ENCODE assay signal across 16 cellular contexts in the genomic region with DNA sequence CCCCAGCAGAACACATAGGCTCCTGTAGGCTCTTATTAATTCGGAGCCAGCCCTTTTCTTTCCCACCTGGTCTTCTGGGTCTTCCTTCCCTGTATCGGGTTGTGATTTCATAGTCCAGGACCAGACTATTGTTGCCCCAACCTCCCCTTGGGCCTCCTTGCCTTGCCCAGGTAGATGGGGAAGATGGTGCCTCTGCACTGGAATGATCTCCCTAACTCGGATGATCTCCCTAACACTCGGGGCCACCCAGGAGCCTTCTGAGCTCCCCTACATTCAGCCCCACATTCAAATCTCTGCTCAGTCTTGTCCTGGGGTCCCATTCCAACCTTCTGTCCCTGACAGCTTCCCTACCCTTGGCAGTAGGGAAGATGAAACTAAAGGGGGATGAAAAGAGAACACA. TPM values are rescaled to one million over a fixed set of nuclear protein-coding genes. Genes with fewer than 3 reads are reported as not detected.
DNase-seq lines count a peak whose midpoint lies in the region; ATAC-seq and TF ChIP-seq lines count a peak whose summit lies in the region.
"Had no signal": no experiment of that assay in that cellular context is flagged by ENCODE, and none has a peak within 500 bp of the region (broad histone marks: within the 10 kb centered on the region; RNA-seq: fewer than 3 reads in every experiment).

No MANE protein-coding gene starts in this region.

- H3K27ac Mint-ChIP-seq in activated naive CD4-positive, alpha-beta T cell treated with anti-CD3 and anti-CD28 coated beads for 36 hours, result peak overlapping the region; percentile 91
- peak overlapping the region; percentile 94 for H3K27ac Mint-ChIP-seq in activated T-helper 17 cell treated with anti-CD3 and anti-CD28 coated beads, Interleukin-2, amount 50 U/mL, for 72 hours

- no peak overlapping the region for H3K4me3 ChIP-seq in lung
- H3K4me3 ChIP-seq in transverse colon, result no peak overlapping the region
- H3K4me3 ChIP-seq: GM12878 had no signal

- 96 to 98% methylated on average over 4 of the region's 4 CpGs for WGBS in lung, 2 donors
- 50 to 97% methylated on average over 2 to 4 of the region's 4 CpGs for WGBS in transverse colon (ENCODE audit: low coverage in 1 of 2), 2 donors

- no peak for TF ChIP-seq EP300 in transverse colon (IDR thresholded peaks at IDR 0.05; ENCODE audit: low read depth)

- H3K36me3 ChIP-seq in lung (ENCODE audit: control insufficient read depth in 2 of 2, insufficient read depth in 2 of 2, low read length in 2 of 2), result peaks cover 0 to under 1% of the 10 kb centered on the region in 2 donors
- H3K36me3 ChIP-seq in transverse colon, result no peaks in the 10 kb centered on the region

- no peak for DNase-seq in activated naive CD4-positive, alpha-beta T cell treated with anti-CD3 and anti-CD28 coated beads for 36 hours
- DNase-seq in activated naive CD4-positive, alpha-beta T cell treated with anti-CD3 and anti-CD28 coated beads, Interleukin-2, amount 50 U/mL, for 16 hours, result no peak
- DNase-seq in lung (ENCODE audit: low spot score), result peak; percentile 11
- DNase-seq in transverse colon, result peak; percentile 6
- DNase-seq in H4 (ENCODE audit: low spot score), result no peak
- no peak for DNase-seq in EL
- no peak for DNase-seq in UCSD-AML1 (lab: John Stamatoyannopoulos, UW; ENCODE audit: unreplicated experiment)
- DNase-seq: activated CD4-positive, alpha-beta T cell treated with anti-CD3 and anti-CD28 coated beads, Interleukin-2, amount 50 U/mL, for 4 hours; DND-41; glutamatergic neuron; Kasumi-1; nucleus accumbens had no signal

- no peak for ATAC-seq in activated T-helper 17 cell treated with anti-CD3 and anti-CD28 coated beads, Interleukin-2, amount 50 U/mL, for 72 hours (replicated peaks)
- no peak for ATAC-seq in lung (ENCODE audit: insufficient read depth, low FRiP score)
- ATAC-seq: GM12878, left lobe of liver, SK-N-SH treated with all-trans-retinoic acid at 6 μM for 48 hours had no signal

- H3K27me3 ChIP-seq in lung (ENCODE audit: control insufficient read depth, insufficient read depth) (no peaks in the 10 kb centered on the region), transverse colon (no peaks in the 10 kb centered on the region)

- H3K27ac ChIP-seq in lung (ENCODE audit: low read depth in 1 of 2, low read length in 1 of 2), result no peak overlapping the region
- H3K27ac ChIP-seq in transverse colon, result peak overlapping the region in 2 of 4 donors; percentile 6 to 98

- in situ Hi-C loops in transverse colon (cut with MboI; ENCODE audit: low pct_ligation_motif_present in 1 of 4, low pct_unique_long_range_greater_than_20kb in 1 of 4, low sequenced_read_pairs in 3 of 4), result loop anchor here in 3 of 4 donors (5.0 to 10.0 kb wide), 2 partner anchors 76 to 78 kb away; no protein-coding TSS in a partner anchor

- no peaks in the 10 kb centered on the region for H3K9me3 Mint-ChIP-seq in activated naive CD4-positive, alpha-beta T cell treated with anti-CD3 and anti-CD28 coated beads for 36 hours
- no peaks in the 10 kb centered on the region for H3K9me3 Mint-ChIP-seq in activated T-helper 17 cell treated with anti-CD3 and anti-CD28 coated beads, Interleukin-2, amount 50 U/mL, for 72 hours

- H3K27me3 Mint-ChIP-seq in activated naive CD4-positive, alpha-beta T cell treated with anti-CD3 and anti-CD28 coated beads for 36 hours (ENCODE audit: low read depth), result no peaks in the 10 kb centered on the region
- no peaks in the 10 kb centered on the region for H3K27me3 Mint-ChIP-seq in activated T-helper 17 cell treated with anti-CD3 and anti-CD28 coated beads, Interleukin-2, amount 50 U/mL, for 72 hours

- no peak overlapping the region for H3K4me3 Mint-ChIP-seq in activated naive CD4-positive, alpha-beta T cell treated with anti-CD3 and anti-CD28 coated beads for 36 hours
- peak overlapping the region; percentile 72 for H3K4me3 Mint-ChIP-seq in activated T-helper 17 cell treated with anti-CD3 and anti-CD28 coated beads, Interleukin-2, amount 50 U/mL, for 72 hours

- H3K4me1 ChIP-seq in lung (ENCODE audit: control insufficient read depth in 2 of 2, insufficient read depth in 2 of 2, low read length in 2 of 2), result peaks cover 19 to 29% of the 10 kb centered on the region in 2 donors
- peaks cover 40 to 55% (median 47%) of the 10 kb centered on the region in 4 donors for H3K4me1 ChIP-seq in transverse colon

- no peaks in the 10 kb centered on the region for H3K9me3 ChIP-seq in lung (ENCODE audit: control insufficient read depth in 2 of 2, insufficient read depth in 1 of 2, low read length in 1 of 2)
- no peaks in the 10 kb centered on the region for H3K9me3 ChIP-seq in transverse colon

- peaks cover 18% of the 10 kb centered on the region for H3K36me3 Mint-ChIP-seq in activated naive CD4-positive, alpha-beta T cell treated with anti-CD3 and anti-CD28 coated beads for 36 hours (ENCODE audit: low read depth)
- H3K36me3 Mint-ChIP-seq in activated T-helper 17 cell treated with anti-CD3 and anti-CD28 coated beads, Interleukin-2, amount 50 U/mL, for 72 hours (ENCODE audit: low read depth), result peaks cover 32% of the 10 kb centered on the region

- CTCF ChIA-PET in activated naive CD4-positive, alpha-beta T cell treated with anti-CD3 and anti-CD28 coated beads for 36 hours (lab: Charles Lee), result interaction anchor here (0.7 to 10.0 kb wide), 5 partner anchors 7 to 217 kb away, joined by 3 to 76 read pairs (median 4); no protein-coding TSS in a partner anchor

- intact Hi-C loops in activated naive CD4-positive, alpha-beta T cell treated with anti-CD3 and anti-CD28 coated beads for 36 hours (cut with micrococcal nuclease), result loop anchor here (5.0 to 10.0 kb wide), 3 partner anchors 698 to 1108 kb away; a partner anchor contains a TSS
- intact Hi-C loops in transverse colon (cut with DNase I; ENCODE audit: low total_unique reads), result loop anchor here (5.0 kb wide), 1 partner anchor 76 kb away; no protein-coding TSS in a partner anchor

- peaks cover 52% of the 10 kb centered on the region for H3K4me1 Mint-ChIP-seq in activated naive CD4-positive, alpha-beta T cell treated with anti-CD3 and anti-CD28 coated beads for 36 hours (ENCODE audit: low read depth)
- H3K4me1 Mint-ChIP-seq in activated T-helper 17 cell treated with anti-CD3 and anti-CD28 coated beads, Interleukin-2, amount 50 U/mL, for 72 hours, result peaks cover 26% of the 10 kb centered on the region

- TF ChIP-seq CTCF in lung (IDR thresholded peaks at IDR 0.05; ENCODE audit: control extremely low read depth, extremely low read depth) (no peak), transverse colon (IDR thresholded peaks at IDR 0.05) (no peak)

- no peak for TF ChIP-seq POLR2A in transverse colon (IDR thresholded peaks at IDR 0.05)

RNA-seq across cellular contexts. Expression of a gene that starts 2.7 kb away (rescaled TPM):
- total RNA-seq in activated naive CD4-positive, alpha-beta T cell treated with anti-CD3 and anti-CD28 coated beads for 36 hours, result 10 to 100 TPM; 84.3 to 88.4 TPM
- 100 to 1,000 TPM; 125 to 174 TPM for total RNA-seq in activated T-helper 17 cell treated with anti-CD3 and anti-CD28 coated beads, Interleukin-2, amount 50 U/mL, for 72 hours
- 10 to 100 TPM; 53.8 to 83.2 TPM for total RNA-seq in lung
- polyA plus RNA-seq in lung, result 100 to 1,000 TPM in 1 of 2 donors, 10 to 100 TPM in 1; 32.9 to 141 TPM
- total RNA-seq in transverse colon, result 10 to 100 TPM; 40.8 to 86.9 (median 65.5) TPM
- 14.3 and 30.2 TPM in 2 replicates for total RNA-seq in H4 (2014; rRNA removed; shearing (Covaris generic))

RNA-seq across cellular contexts. Expression of a gene that starts 50.1 kb away (rescaled TPM):
- not detected for total RNA-seq in activated naive CD4-positive, alpha-beta T cell treated with anti-CD3 and anti-CD28 coated beads for 36 hours
- total RNA-seq in activated T-helper 17 cell treated with anti-CD3 and anti-CD28 coated beads, Interleukin-2, amount 50 U/mL, for 72 hours, result not detected
- not detected for total RNA-seq in lung
- not detected for polyA plus RNA-seq in lung
- total RNA-seq in transverse colon, result not detected
- total RNA-seq in H4 (2014; rRNA removed; shearing (Covaris generic)), result not detected in 2 replicates
- total RNA-seq: GM12878, left lobe of liver had no signal
- polyA plus RNA-seq: GM12878 had no signal

Comparison
In these comparisons a context has a peak if more than half of its experiments do, and no peak if none do; other contexts are left out.
1. DNase-seq: peak in lung (single experiment) and transverse colon (single experiment); none in activated naive CD4-positive, alpha-beta T cell treated with anti-CD3 and anti-CD28 coated beads for 36 hours (single experiment), activated naive CD4-positive, alpha-beta T cell treated with anti-CD3 and anti-CD28 coated beads, Interleukin-2, amount 50 U/mL, for 16 hours (single experiment), H4 (single experiment), EL (single experiment) and UCSD-AML1 (single experiment).